In genomic region chr16:15853021-15853420, GRCh38 we compare ENCODE assay signal across 17 cellular contexts. TPM values are rescaled to one million over a fixed set of nuclear protein-coding genes. Genes with fewer than 3 reads are reported as not detected.
"Had no signal": no experiment of that assay in that cellular context is flagged by ENCODE, and none has a peak within 500 bp of the region (broad histone marks: within the 10 kb centered on the region; RNA-seq: fewer than 3 reads in every experiment).

No MANE protein-coding gene starts in this region.

- DNase-seq: activated B cell treated with CpG ODN at 0.5 μM for 24 hours; activated CD4-positive, alpha-beta T cell treated with anti-CD3 and anti-CD28 coated beads for 48 hours; activated CD8-positive, alpha-beta T cell treated with anti-CD3 and anti-CD28 coated beads for 36 hours; activated effector memory CD4-positive, alpha-beta T cell treated with anti-CD3 and anti-CD28 coated beads, Interleukin-2, amount 50 U/mL, for 16 hours; activated T-cell treated with anti-CD3 and anti-CD28 coated beads, Interleukin-2, amount 50 U/mL, for 4 hours; adrenal gland; central memory CD4-positive, alpha-beta T cell; cortex of kidney; effector CD4-positive, alpha-beta T cell; foreskin keratinocyte; mesendoderm; stimulated activated CD4-positive, alpha-beta T cell treated with anti-CD3 and anti-CD28 coated beads, Interleukin-4, amount 100 ng/mL, for 1 hour; stimulated activated naive CD4-positive, alpha-beta T cell had no signal

- H3K9me3 Mint-ChIP-seq: activated B cell treated with CpG ODN at 0.5 μM for 24 hours; activated CD8-positive, alpha-beta T cell treated with anti-CD3 and anti-CD28 coated beads for 36 hours; activated naive CD4-positive, alpha-beta T cell treated with anti-CD3 and anti-CD28 coated beads, Interleukin-2, amount 50 U/mL, for 24 hours; activated T-cell treated with anti-CD3 and anti-CD28 coated beads, Interleukin-2, amount 50 U/mL, for 4 hours; T-helper 1 cell treated with Interleukin-12 subunit alpha and Interleukin-12 subunit beta and Interleukin-4 antibody, amounts not matched to agents 30 μg/mL and 1 μg/mL, for 36 hours had no signal

- H3K36me3 Mint-ChIP-seq: activated naive CD4-positive, alpha-beta T cell treated with anti-CD3 and anti-CD28 coated beads, Interleukin-2, amount 50 U/mL, for 24 hours had no signal

- H3K27ac ChIP-seq: adrenal gland, foreskin keratinocyte had no signal

- ATAC-seq: activated CD8-positive, alpha-beta T cell treated with anti-CD3 and anti-CD28 coated beads for 36 hours; activated T-cell treated with anti-CD3 and anti-CD28 coated beads, Interleukin-2, amount 50 U/mL, for 4 hours; foreskin keratinocyte; SK-N-SH treated with all-trans-retinoic acid at 6 μM for 48 hours had no signal

- H3K4me3 Mint-ChIP-seq: activated B cell treated with CpG ODN at 0.5 μM for 24 hours; activated CD8-positive, alpha-beta T cell treated with anti-CD3 and anti-CD28 coated beads for 36 hours; activated naive CD4-positive, alpha-beta T cell treated with anti-CD3 and anti-CD28 coated beads, Interleukin-2, amount 50 U/mL, for 24 hours; activated T-cell treated with anti-CD3 and anti-CD28 coated beads, Interleukin-2, amount 50 U/mL, for 4 hours; T-helper 1 cell treated with Interleukin-12 subunit alpha and Interleukin-12 subunit beta and Interleukin-4 antibody, amounts not matched to agents 30 μg/mL and 1 μg/mL, for 36 hours had no signal

- H3K36me3 ChIP-seq: adrenal gland had no signal

- H3K4me1 ChIP-seq: foreskin keratinocyte had no signal

- H3K27ac Mint-ChIP-seq: activated B cell treated with CpG ODN at 0.5 μM for 24 hours; activated CD8-positive, alpha-beta T cell treated with anti-CD3 and anti-CD28 coated beads for 36 hours; activated naive CD4-positive, alpha-beta T cell treated with anti-CD3 and anti-CD28 coated beads, Interleukin-2, amount 50 U/mL, for 24 hours; T-helper 1 cell treated with Interleukin-12 subunit alpha and Interleukin-12 subunit beta and Interleukin-4 antibody, amounts not matched to agents 30 μg/mL and 1 μg/mL, for 36 hours had no signal

- H3K4me3 ChIP-seq: adrenal gland had no signal

- H3K9me3 ChIP-seq: adrenal gland had no signal

RNA-seq across cellular contexts. Expression of gene MYH11, which starts 3.8 kb away (rescaled TPM):
- total RNA-seq: activated CD8-positive, alpha-beta T cell treated with anti-CD3 and anti-CD28 coated beads for 36 hours; foreskin keratinocyte had no signal
- polyA plus RNA-seq: foreskin keratinocyte, neural cell had no signal
